18 cellular contexts compared by ENCODE assay signal in the genomic region with DNA sequence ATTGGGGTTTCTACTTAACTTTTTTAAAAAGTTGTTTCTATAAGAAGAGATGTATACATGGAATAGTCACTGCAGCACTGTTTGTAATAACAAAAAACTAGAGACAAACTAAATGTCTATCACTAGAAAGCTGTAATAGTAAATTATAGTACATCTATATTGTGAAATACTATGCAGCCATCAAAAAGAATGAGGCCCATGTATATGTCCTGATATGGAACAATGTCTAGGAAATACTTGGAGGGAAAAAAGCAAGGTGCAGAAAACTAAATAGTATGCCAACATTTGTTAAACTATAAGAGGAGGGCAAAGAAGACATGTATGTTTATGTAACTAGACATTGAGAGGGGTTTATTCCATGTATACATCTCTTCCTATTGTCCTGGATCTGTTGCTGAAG. TPM values are rescaled to one million over a fixed set of nuclear protein-coding genes. Genes with fewer than 3 reads are reported as not detected.
A peak's percentile ranks its signal among the peaks of the same experiment; 100 is the strongest.
DNase-seq lines count a peak whose midpoint lies in the region; ATAC-seq and TF ChIP-seq lines count a peak whose summit lies in the region.
"Had no signal": no experiment of that assay in that cellular context is flagged by ENCODE, and none has a peak within 500 bp of the region (broad histone marks: within the 10 kb centered on the region; RNA-seq: fewer than 3 reads in every experiment).

No MANE protein-coding gene starts in this region.

- DNase-seq in Karpas-422 (no peak), UCSD-AML1 (lab: John Stamatoyannopoulos, UW; ENCODE audit: unreplicated experiment) (no peak)
- DNase-seq: 8988T; ACHN; BE2C; C1 segment of cervical spinal cord; CD4-positive, alpha-beta memory T cell; CD8-positive, alpha-beta memory T cell; COR-L47; DMS 273 treated with DMSO at 0.1 percent for 48 hours; DMS79 treated with DMSO at 0.1 percent for 48 hours; GF-D8 had no signal

- no peaks in the 10 kb centered on the region for H3K27me3 Mint-ChIP-seq in stimulated activated memory B cell treated with anti-CD40 and anti-IgM and Interleukin-4, amounts not matched to agents 10 μg/mL and 1 μg/mL and 100 μg/mL, for 72 hours
- H3K27me3 Mint-ChIP-seq: CD4-positive, alpha-beta memory T cell had no signal

- H3K4me3 ChIP-seq in HEK293 (ENCODE audit: low read depth, low read length) (no peak overlapping the region), Karpas-422 (ENCODE audit: low read length) (no peak overlapping the region)
- H3K4me3 ChIP-seq: BLaER1 had no signal

- no peaks in the 10 kb centered on the region for H3K9me3 Mint-ChIP-seq in stimulated activated memory B cell treated with anti-CD40 and anti-IgM and Interleukin-4, amounts not matched to agents 10 μg/mL and 1 μg/mL and 100 μg/mL, for 72 hours
- H3K9me3 Mint-ChIP-seq: CD8-positive, alpha-beta memory T cell had no signal

- no peak for ATAC-seq in stimulated activated memory B cell treated with anti-CD40 and anti-IgM and Interleukin-4, amounts not matched to agents 10 μg/mL and 1 μg/mL and 100 μg/mL, for 72 hours
- ATAC-seq in GM18502 (IDR thresholded peaks at IDR 0.05; ENCODE audit: poor library complexity, unreplicated experiment) = no peak

- CTCF ChIA-PET in HEK293 (lab: Yijun Ruan, JAX) = interaction anchor here (1.3 to 1.9 kb wide), 4 partner anchors 9 to 219 kb away, joined by 3 to 10 read pairs (median 3); no protein-coding TSS in a partner anchor

- H3K9me3 ChIP-seq in HEK293 (ENCODE audit: control insufficient read depth, insufficient read depth, low read depth, low read length) (no peaks in the 10 kb centered on the region), Karpas-422 (ENCODE audit: low read length) (no peaks in the 10 kb centered on the region)
- H3K9me3 ChIP-seq: BE2C, BLaER1 had no signal

- no peak overlapping the region for H3K4me2 ChIP-seq in Karpas-422 (ENCODE audit: low read depth, low read length, poor library complexity, severe bottlenecking)
- H3K4me2 ChIP-seq: BLaER1 had no signal

- H3K27ac ChIP-seq in HEK293 (ENCODE audit: extremely low read depth, low read depth, low read length) (no peak overlapping the region), Karpas-422 (ENCODE audit: low read length) (peak overlapping the region; percentile 96; the same call in 1 of the 2 replicates)
- H3K27ac ChIP-seq: BLaER1 had no signal

- POLR2A ChIA-PET in HEK293 (lab: Yijun Ruan, JAX) = no interaction called here

- no peak overlapping the region for H3K4me3 Mint-ChIP-seq in stimulated activated memory B cell treated with anti-CD40 and anti-IgM and Interleukin-4, amounts not matched to agents 10 μg/mL and 1 μg/mL and 100 μg/mL, for 72 hours
- H3K4me3 Mint-ChIP-seq: CD14-positive monocyte had no signal

- H3K4me1 Mint-ChIP-seq in stimulated activated memory B cell treated with anti-CD40 and anti-IgM and Interleukin-4, amounts not matched to agents 10 μg/mL and 1 μg/mL and 100 μg/mL, for 72 hours = peaks cover 46% of the 10 kb centered on the region

- H3K27ac Mint-ChIP-seq in stimulated activated memory B cell treated with anti-CD40 and anti-IgM and Interleukin-4, amounts not matched to agents 10 μg/mL and 1 μg/mL and 100 μg/mL, for 72 hours = peak overlapping the region; percentile 8
- H3K27ac Mint-ChIP-seq: CD14-positive monocyte had no signal

- no peaks in the 10 kb centered on the region for H3K36me3 Mint-ChIP-seq in stimulated activated memory B cell treated with anti-CD40 and anti-IgM and Interleukin-4, amounts not matched to agents 10 μg/mL and 1 μg/mL and 100 μg/mL, for 72 hours
- H3K36me3 Mint-ChIP-seq: CD4-positive, CD25-positive, alpha-beta regulatory T cell had no signal

- TF ChIP-seq CTCF in HEK293 (tag by site-specific recombination; IDR thresholded peaks at IDR 0.05) = no peak

- peaks cover 14% of the 10 kb centered on the region; the same call in 1 of the 2 replicates for H4K20me1 ChIP-seq in Karpas-422 (ENCODE audit: insufficient read depth, low read depth, low read length)

- peaks cover 33% of the 10 kb centered on the region for H3K79me2 ChIP-seq in Karpas-422 (ENCODE audit: low read length)

- no peak overlapping the region for H2AFZ ChIP-seq in Karpas-422 (ENCODE audit: low read length)

- H3K36me3 ChIP-seq in HEK293 (ENCODE audit: control insufficient read depth in 2 of 2, insufficient read depth in 1 of 2, low read length in 2 of 2) (no peaks in the 10 kb centered on the region), Karpas-422 (ENCODE audit: insufficient read depth, low read length) (peaks cover 3% of the 10 kb centered on the region)
- H3K36me3 ChIP-seq: BLaER1 had no signal

- no peaks in the 10 kb centered on the region for H3K27me3 ChIP-seq in Karpas-422 (ENCODE audit: low read length)
- H3K27me3 ChIP-seq: BE2C, BLaER1 had no signal

- no peaks in the 10 kb centered on the region for H3K9me2 ChIP-seq in Karpas-422 (replicated peaks; ENCODE audit: insufficient read depth, low read length)

- H3K9ac ChIP-seq in Karpas-422 (ENCODE audit: low read length) = no peak overlapping the region
- H3K9ac ChIP-seq: BLaER1 had no signal

- H3K4me1 ChIP-seq in HEK293 (ENCODE audit: control insufficient read depth, insufficient read depth, low read length) = no peaks in the 10 kb centered on the region
- peaks cover 66% of the 10 kb centered on the region for H3K4me1 ChIP-seq in Karpas-422 (ENCODE audit: low read length)
- H3K4me1 ChIP-seq: BE2C had no signal

TF ChIP-seq in HEK293, 187 proteins besides CTCF, POLR2A, EP300 and RAD21:
- TF ChIP-seq ZNF146 (tag by site-specific recombination; IDR thresholded peaks at IDR 0.05) = peak; percentile 86
- TF ChIP-seq, protein P1, sequence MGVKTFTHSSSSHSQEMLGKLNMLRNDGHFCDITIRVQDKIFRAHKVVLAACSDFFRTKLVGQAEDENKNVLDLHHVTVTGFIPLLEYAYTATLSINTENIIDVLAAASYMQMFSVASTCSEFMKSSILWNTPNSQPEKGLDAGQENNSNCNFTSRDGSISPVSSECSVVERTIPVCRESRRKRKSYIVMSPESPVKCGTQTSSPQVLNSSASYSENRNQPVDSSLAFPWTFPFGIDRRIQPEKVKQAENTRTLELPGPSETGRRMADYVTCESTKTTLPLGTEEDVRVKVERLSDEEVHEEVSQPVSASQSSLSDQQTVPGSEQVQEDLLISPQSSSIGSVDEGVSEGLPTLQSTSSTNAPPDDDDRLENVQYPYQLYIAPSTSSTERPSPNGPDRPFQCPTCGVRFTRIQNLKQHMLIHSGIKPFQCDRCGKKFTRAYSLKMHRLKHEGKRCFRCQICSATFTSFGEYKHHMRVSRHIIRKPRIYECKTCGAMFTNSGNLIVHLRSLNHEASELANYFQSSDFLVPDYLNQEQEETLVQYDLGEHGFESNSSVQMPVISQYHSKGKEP (tag by site-specific recombination; IDR thresholded peaks at IDR 0.05) = no peak
- TF ChIP-seq ZNF335 (tag by site-specific recombination; conservative IDR thresholded peaks at IDR 0.05) = no peak

RNA-seq across cellular contexts. Expression of a gene that starts 2.9 kb away (rescaled TPM):
- total RNA-seq in Karpas-422 (2014; rRNA removed; shearing (Covaris generic); ENCODE audit: low replicate concordance) = 17.4 and 49.5 TPM in 2 replicates
